9 cellular contexts compared by ENCODE assay signal in the genomic region with DNA sequence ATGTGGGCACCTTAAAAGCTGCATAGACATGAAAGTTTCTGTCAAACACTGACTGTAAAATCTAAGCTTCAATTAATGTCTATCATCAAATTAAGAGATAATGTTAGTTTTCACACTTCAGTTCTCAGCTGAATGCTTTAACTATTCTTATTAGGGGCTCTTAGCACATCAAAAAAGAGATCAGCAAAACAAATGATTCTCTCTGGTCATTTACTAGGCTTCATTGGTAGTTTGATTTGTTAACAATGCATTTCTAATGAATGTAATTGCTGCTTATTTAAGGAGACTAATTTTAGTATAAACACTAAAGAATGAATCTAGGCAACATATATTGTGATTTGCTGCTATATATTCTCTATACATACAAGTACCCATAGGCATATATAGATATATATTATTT.
"Had no signal": no experiment of that assay in that cellular context is flagged by ENCODE, and none has a peak within 500 bp of the region (broad histone marks: within the 10 kb centered on the region; RNA-seq: fewer than 3 reads in every experiment).

No MANE protein-coding gene starts in this region.

- H3K9ac ChIP-seq: GM23248 had no signal

- H3K4me3 Mint-ChIP-seq: H9, HFFc6 had no signal

- DNase-seq: GM23248, GOT3, H7, H9, HCEC 1CT, HFFc6 had no signal

- H3K4me1 ChIP-seq: HAP-1 had no signal

- H2AFZ ChIP-seq: GM23248 had no signal

- H3K27ac Mint-ChIP-seq: H9, HFFc6 had no signal

- H3K36me3 ChIP-seq: HAP-1 had no signal

- H3K4me3 ChIP-seq: GM23248, HAP-1 had no signal

- H3K9me3 ChIP-seq: HAP-1 had no signal

- H3K27ac ChIP-seq: GM23248 had no signal

- FAIRE-seq: H54 had no signal

- ATAC-seq: HCT116 had no signal
